ENCODE assay signal across 24 cellular contexts in the genomic region with DNA sequence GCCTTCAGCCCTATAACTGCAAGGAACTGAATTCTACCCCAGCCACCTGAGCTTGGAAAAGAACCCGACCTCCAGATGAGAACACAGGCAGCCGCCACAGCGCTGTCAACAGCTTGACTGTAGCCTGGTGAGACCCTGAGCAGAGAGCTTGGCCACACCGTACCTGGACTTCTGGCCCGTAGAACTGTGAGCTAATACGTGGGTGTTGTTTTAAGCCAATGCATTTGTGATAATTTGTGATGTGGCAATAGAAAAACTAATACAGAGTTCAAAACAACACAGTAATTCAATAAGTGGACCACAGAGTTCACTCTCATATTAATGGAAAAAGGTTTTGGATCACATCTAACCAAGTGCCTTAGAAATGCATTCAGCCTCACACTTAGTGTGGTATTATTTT.
"Had no signal": no experiment of that assay in that cellular context is flagged by ENCODE, and none has a peak within 500 bp of the region (broad histone marks: within the 10 kb centered on the region; RNA-seq: fewer than 3 reads in every experiment).

No MANE protein-coding gene starts in this region.

- H3K36me3 ChIP-seq: heart right ventricle, lower lobe of right lung, ovary, right atrium auricular region, sigmoid colon, spleen, suprapubic skin, thoracic aorta, tibial artery, upper lobe of right lung had no signal

- H3K4me3 Mint-ChIP-seq: naive thymus-derived CD8-positive, alpha-beta T cell; stimulated activated effector memory CD8-positive, alpha-beta T cell treated with anti-CD3 and anti-CD28 coated beads, Interleukin-12 subunit alpha, Interleukin-12 subunit beta, amount 100 ng/mL, for 72 hours; stimulated activated naive CD8-positive, alpha-beta T cell treated with anti-CD3 and anti-CD28 coated beads, Interleukin-15, Interleukin-2, amounts not matched to agents 100 ng/mL and 50 ng/mL, for 24 hours had no signal

- FAIRE-seq: small intestine, urothelium cell line had no signal

- H3K27me3 Mint-ChIP-seq: naive thymus-derived CD8-positive, alpha-beta T cell; stimulated activated naive CD8-positive, alpha-beta T cell treated with anti-CD3 and anti-CD28 coated beads, Interleukin-15, Interleukin-2, amounts not matched to agents 100 ng/mL and 50 ng/mL, for 24 hours had no signal

- H3K4me1 ChIP-seq: lower lobe of right lung, right atrium auricular region, sigmoid colon, spleen, suprapubic skin, tibial artery, upper lobe of right lung had no signal

- H3K9me3 Mint-ChIP-seq: stimulated activated effector memory CD8-positive, alpha-beta T cell treated with anti-CD3 and anti-CD28 coated beads, Interleukin-12 subunit alpha, Interleukin-12 subunit beta, amount 100 ng/mL, for 72 hours; stimulated activated naive CD8-positive, alpha-beta T cell treated with anti-CD3 and anti-CD28 coated beads, Interleukin-15, Interleukin-2, amounts not matched to agents 100 ng/mL and 50 ng/mL, for 24 hours had no signal

- ATAC-seq: heart right ventricle; left ventricle myocardium superior; lower lobe of right lung; naive thymus-derived CD8-positive, alpha-beta T cell; stimulated activated effector memory CD8-positive, alpha-beta T cell treated with anti-CD3 and anti-CD28 coated beads, Interleukin-12 subunit alpha, Interleukin-12 subunit beta, amount 100 ng/mL, for 72 hours; upper lobe of right lung had no signal

- H3K27me3 ChIP-seq: hepatocyte, ovary, right atrium auricular region, sigmoid colon, spleen, suprapubic skin, tibial artery, upper lobe of right lung had no signal

- H3K27ac Mint-ChIP-seq: naive thymus-derived CD8-positive, alpha-beta T cell; progenitor cell of endocrine pancreas; stimulated activated effector memory CD8-positive, alpha-beta T cell treated with anti-CD3 and anti-CD28 coated beads, Interleukin-12 subunit alpha, Interleukin-12 subunit beta, amount 100 ng/mL, for 72 hours; stimulated activated naive CD8-positive, alpha-beta T cell treated with anti-CD3 and anti-CD28 coated beads, Interleukin-15, Interleukin-2, amounts not matched to agents 100 ng/mL and 50 ng/mL, for 24 hours had no signal

- H3K36me3 Mint-ChIP-seq: naive thymus-derived CD8-positive, alpha-beta T cell; stimulated activated effector memory CD8-positive, alpha-beta T cell treated with anti-CD3 and anti-CD28 coated beads, Interleukin-12 subunit alpha, Interleukin-12 subunit beta, amount 100 ng/mL, for 72 hours had no signal

- DNase-seq: heart right ventricle; islet precursor cell; left ventricle myocardium superior; lower lobe of right lung; mammary epithelial cell; mesenchymal stem cell; naive thymus-derived CD8-positive, alpha-beta T cell; ovary; sigmoid colon; small intestine; spleen; stimulated activated CD4-positive, alpha-beta T cell treated with anti-CD3 and anti-CD28 coated beads, Interleukin-4, amount 100 ng/mL, for 24 hours; stimulated activated naive CD4-positive, alpha-beta T cell; tibial artery; trophoblast cell; upper lobe of right lung had no signal

- H3K4me3 ChIP-seq: heart right ventricle, hepatocyte, lower lobe of right lung, ovary, right atrium auricular region, sigmoid colon, spleen, suprapubic skin, thoracic aorta, tibial artery, upper lobe of right lung had no signal

- H3K27ac ChIP-seq: heart right ventricle, hepatocyte, lower lobe of right lung, ovary, right atrium auricular region, sigmoid colon, spleen, suprapubic skin, thoracic aorta, tibial artery, upper lobe of right lung had no signal

- H3K9me3 ChIP-seq: heart right ventricle, lower lobe of right lung, ovary, right atrium auricular region, sigmoid colon, spleen, suprapubic skin, thoracic aorta, tibial artery, upper lobe of right lung had no signal
